ENCODE assay signal across 8 cellular contexts in genomic region chr6:41006217-41006616, GRCh38. TPM values are rescaled to one million over a fixed set of nuclear protein-coding genes. Genes with fewer than 3 reads are reported as not detected.
DNase-seq lines count a peak whose midpoint lies in the region; ATAC-seq, FAIRE-seq and TF ChIP-seq lines count a peak whose summit lies in the region.
"Not testable (repeated sequence)": the region's sequence is repeated elsewhere in the genome, so short reads cannot be mapped to it uniquely, and the experiment has no call there.

No MANE protein-coding gene starts in this region.

- H3K36me3 ChIP-seq in SJSA1; H1 (ENCODE audit: control insufficient read depth in 2 of 4, insufficient read depth in 4 of 4, low read length in 3 of 4); liver (ENCODE audit: control insufficient read depth in 4 of 4, insufficient read depth in 3 of 4, low read depth in 1 of 4, low read length in 3 of 4): not testable (repeated sequence)

- H3K4me1 ChIP-seq in SJSA1 (replicated peaks); H1 (replicated peaks in 1 of 4; ENCODE audit: control insufficient read depth in 3 of 4, insufficient read depth in 4 of 4, low read length in 3 of 4); liver (ENCODE audit: control insufficient read depth in 4 of 4, insufficient read depth in 4 of 4, low read length in 3 of 4): not testable (repeated sequence)

- peak; percentile 58 for TF ChIP-seq CTCF in AG09309 (IDR thresholded peaks at IDR 0.05; ENCODE audit: control insufficient read depth, insufficient read depth, low read depth, low read length, missing control alignments)
- peak; percentile 60 to 70 (median 67) for TF ChIP-seq CTCF in H1 (IDR thresholded peaks at IDR 0.05; ENCODE audit: control extremely low read depth in 1 of 3, insufficient read depth in 1 of 3, low read depth in 1 of 3, low read length in 3 of 3)
- peak; percentile 55 for TF ChIP-seq CTCF in liver (IDR thresholded peaks at IDR 0.05; ENCODE audit: low read depth, low read length, missing input control)

- not testable (repeated sequence) for H3K4me2 ChIP-seq in H1 (ENCODE audit: insufficient read depth in 1 of 2, low read depth in 2 of 2, low read length in 2 of 2)

- H2AK5ac ChIP-seq in H1 (ENCODE audit: low read depth, low read length) = not testable (repeated sequence)

- not testable (repeated sequence) for H3K23ac ChIP-seq in H1 (ENCODE audit: insufficient read length)

- not testable (repeated sequence) for H3K79me1 ChIP-seq in H1 (ENCODE audit: low read depth, low read length)

- FAIRE-seq in H1 (lab: Jason Lieb, UNC) = not testable (repeated sequence)

- H2BK20ac ChIP-seq in H1 (ENCODE audit: low read length) = not testable (repeated sequence)

- H2BK5ac ChIP-seq in H1 (ENCODE audit: low read depth, low read length) = not testable (repeated sequence)

- peak; percentile 65 for ATAC-seq in GM19035 (IDR thresholded peaks at IDR 0.05; ENCODE audit: unreplicated experiment)

- H3K56ac ChIP-seq in H1 (replicated peaks; ENCODE audit: insufficient read length, low read depth, low read length) = not testable (repeated sequence)

- H3K18ac ChIP-seq in H1 (ENCODE audit: extremely low read depth, low read length) = not testable (repeated sequence)

- CTCF ChIA-PET in H1 (lab: Charles Lee; ENCODE audit: partially characterized antibody) = not testable (repeated sequence)

- not testable (repeated sequence) for H2BK120ac ChIP-seq in H1 (replicated peaks; ENCODE audit: low read depth, low read length)

- not testable (repeated sequence) for H3K14ac ChIP-seq in H1 (ENCODE audit: insufficient read length)

- H3K79me2 ChIP-seq in H1 (ENCODE audit: control insufficient read depth in 1 of 2, insufficient read depth in 2 of 2, low read length in 2 of 2) = not testable (repeated sequence)

- H3K9me3 ChIP-seq in SJSA1 (replicated peaks); H1 (ENCODE audit: insufficient read depth in 2 of 2, low read depth in 1 of 2, low read length in 1 of 2); liver (ENCODE audit: control insufficient read depth in 4 of 4, low read length in 3 of 4): not testable (repeated sequence)

- not testable (repeated sequence) for H3K23me2 ChIP-seq in H1 (ENCODE audit: low read depth, low read length)

- not testable (repeated sequence) for H3K27me3 ChIP-seq in SJSA1 (replicated peaks); H1 (replicated peaks in 1 of 4; ENCODE audit: control insufficient read depth in 3 of 4, extremely low read depth in 1 of 4, insufficient read depth in 3 of 4, low read length in 3 of 4); liver (ENCODE audit: control insufficient read depth in 4 of 4, insufficient read depth in 4 of 4, low read length in 3 of 4)

- not testable (repeated sequence) for H3K9ac ChIP-seq in H1 (replicated peaks in 1 of 4; ENCODE audit: extremely low read depth in 1 of 4, low read depth in 3 of 4, low read length in 3 of 4); liver (ENCODE audit: low read depth in 1 of 2, low read length in 2 of 2)

- not testable (repeated sequence) for H2BK15ac ChIP-seq in H1 (ENCODE audit: low read length)

- H2AFZ ChIP-seq in H1 (ENCODE audit: low read length) = not testable (repeated sequence)

- not testable (repeated sequence) for TF ChIP-seq POLR2A in H1 (IDR thresholded peaks at IDR 0.05; ENCODE audit: control extremely low read depth in 1 of 2, low read depth in 2 of 2, low read length in 2 of 2)

- TF ChIP-seq EP300 in H1 (IDR thresholded peaks at IDR 0.05; ENCODE audit: borderline replicate concordance in 1 of 2, low read depth in 2 of 2, low read length in 2 of 2) = not testable (repeated sequence)

- H3K4ac ChIP-seq in H1 (replicated peaks; ENCODE audit: insufficient read length, low read depth, low read length) = not testable (repeated sequence)

- H4K5ac ChIP-seq in H1 (ENCODE audit: insufficient read length, low read depth, low read length) = not testable (repeated sequence)

- not testable (repeated sequence) for H2BK12ac ChIP-seq in H1 (ENCODE audit: low read depth, low read length)

- H3K4me3 ChIP-seq in AG09309 (ENCODE audit: control insufficient read depth, low read depth, low read length); SJSA1; H1 (ENCODE audit: extremely low read depth in 1 of 4, insufficient read depth in 2 of 4, low read depth in 3 of 4, low read length in 4 of 4); liver (ENCODE audit: low read depth in 1 of 3, low read length in 3 of 3): not testable (repeated sequence)

- H4K20me1 ChIP-seq in H1 (replicated peaks in 1 of 2; ENCODE audit: control insufficient read depth in 1 of 2, insufficient read depth in 2 of 2, low read length in 2 of 2) = not testable (repeated sequence)

- POLR2A ChIA-PET in H1 (lab: Charles Lee; ENCODE audit: partially characterized antibody) = not testable (repeated sequence)

- not testable (repeated sequence) for H3K27ac ChIP-seq in SJSA1; H1 (ENCODE audit: low read depth, low read length); liver (ENCODE audit: low read depth in 1 of 2, low read length in 2 of 2)

- TF ChIP-seq RAD21 in H1 (IDR thresholded peaks at IDR 0.05 in 1 of 2, conservative IDR thresholded peaks at IDR 0.05 in 1 of 2; ENCODE audit: low read depth in 2 of 2, low read length in 2 of 2) (peak; percentile 51 to 61), liver (IDR thresholded peaks at IDR 0.05) (peak; percentile 76 to 84)

- not testable (repeated sequence) for DNase-seq in AG09309 (ENCODE audit: low read depth)
- peak; percentile 33 for DNase-seq in NCI-H1092 treated with DMSO at 0.1 percent for 48 hours (lab: John Stamatoyannopoulos, UW)
- peak; percentile 51 to 56 for DNase-seq in SJSA1 (ENCODE audit: low read depth in 1 of 2, low spot score in 2 of 2)
- peak; percentile 37 for DNase-seq in activated T-cell treated with anti-CD3 and anti-CD28 coated beads, Interleukin-2, amount 50 U/mL, for 1 hour
- peak in 1 of 2 experiments; percentile 79 for DNase-seq in H1 (ENCODE audit: low read depth in 1 of 2, low spot score in 2 of 2)
- DNase-seq in stimulated activated CD4-positive, alpha-beta T cell treated with anti-CD3 and anti-CD28 coated beads, Interleukin-1b, Interleukin-23, amount 100 ng/mL, for 48 hours = peak; percentile 51

- H4K8ac ChIP-seq in H1 (ENCODE audit: extremely low read depth, insufficient read depth, low read length) = not testable (repeated sequence)

- H4K91ac ChIP-seq in H1 (replicated peaks; ENCODE audit: insufficient read length, low read length) = not testable (repeated sequence)

- WGBS in H1 (ENCODE audit: extremely low coverage in 1 of 2, insufficient coverage in 1 of 2, insufficient read length in 1 of 2, insufficient replicate concordance in 2 of 2, low coverage in 1 of 2, low lambda C conversion rate in 2 of 2, missing lambda C conversion rate in 1 of 2), 2 experiments = 31% methylated on average over 7 of the region's 7 CpGs; no CpG with 5 or more reads in 1 of the 2 experiments
- 2% methylated on average over 7 of the region's 7 CpGs for WGBS in liver

RNA-seq across cellular contexts. Expression of gene UNC5CL, which starts 32.8 kb away (rescaled TPM):
- total RNA-seq in SJSA1 (2014; rRNA removed; shearing (Covaris generic)) = 0.47 TPM in 1 of 2 replicates, not detected in the other
- total RNA-seq in H1 (2021; fragmentation: NEBNext Ultra II Directional; extraction: Animal tissue kit (Norgen Biotek cat#: 25700)) = 1.3 and 1.4 TPM in 2 replicates
- polyA plus RNA-seq in H1 (2011; rRNA removed) (1.7 and 2.3 TPM in 2 replicates), liver (10 to 100 TPM in 1 of 2 donors, 1 to 10 TPM in 1; 4.7 to 18.2 TPM)
- 2.7 TPM for polyA plus RNA-seq in H1 (2011; cell fraction: cytosol; rRNA removed)
- polyA plus RNA-seq in H1 (2011; cell fraction: nucleus; rRNA removed) = 9.9 TPM
- polyA plus RNA-seq in H1 (2012, experiment 1 of 2) = 1.8 to 2.6 TPM (median 2.4 TPM) in 4 replicates
- 0.72 TPM for polyA plus RNA-seq in H1 (2012, experiment 2 of 2)
- 1.0 TPM for polyA plus RNA-seq in H1 (2013, experiment 1 of 2)
- polyA plus RNA-seq in H1 (2013, experiment 2 of 2) = 0.72 TPM
- 0.34 and 1.1 TPM in 2 replicates for polyA minus RNA-seq in H1 (2011; rRNA and poly(A)+ RNA removed)
- polyA minus RNA-seq in H1 (2011; cell fraction: cytosol; rRNA and poly(A)+ RNA removed) = 0.95 TPM
- polyA minus RNA-seq in H1 (2011; cell fraction: nucleus; rRNA and poly(A)+ RNA removed) = 3.7 TPM
- total RNA-seq in liver = 10 to 100 TPM; 16.2 to 41.9 TPM

RNA-seq across cellular contexts. Expression of gene TSPO2, which starts 36.0 kb away (rescaled TPM):
- total RNA-seq in SJSA1 (2014; rRNA removed; shearing (Covaris generic)) = not detected in 2 replicates
- total RNA-seq in H1 (2021; fragmentation: NEBNext Ultra II Directional; extraction: Animal tissue kit (Norgen Biotek cat#: 25700)) = not detected in 2 replicates
- polyA plus RNA-seq in H1 (2011; rRNA removed) (not detected in 2 replicates), liver (under 1 TPM; 0.39 to 0.46 TPM)
- not detected for polyA plus RNA-seq in H1 (2011; cell fraction: cytosol; rRNA removed)
- not detected for polyA plus RNA-seq in H1 (2011; cell fraction: nucleus; rRNA removed)
- 0.31 TPM in 1 of 4 replicates, not detected in the others for polyA plus RNA-seq in H1 (2012, experiment 1 of 2)
- polyA plus RNA-seq in H1 (2012, experiment 2 of 2) = not detected
- not detected for polyA plus RNA-seq in H1 (2013, experiment 1 of 2)
- not detected for polyA plus RNA-seq in H1 (2013, experiment 2 of 2)
- not detected in 2 replicates for polyA minus RNA-seq in H1 (2011; rRNA and poly(A)+ RNA removed)
- polyA minus RNA-seq in H1 (2011; cell fraction: cytosol; rRNA and poly(A)+ RNA removed) = not detected
- not detected for polyA minus RNA-seq in H1 (2011; cell fraction: nucleus; rRNA and poly(A)+ RNA removed)
- 10 to 100 TPM in 1 of 2 donors, under 1 TPM in 1; 0.25 to 64.9 TPM for total RNA-seq in liver

RNA-seq across cellular contexts. Expression of gene APOBEC2, which starts 46.8 kb away (rescaled TPM):
- total RNA-seq in SJSA1 (2014; rRNA removed; shearing (Covaris generic)) = not detected in 2 replicates
- not detected in 2 replicates for total RNA-seq in H1 (2021; fragmentation: NEBNext Ultra II Directional; extraction: Animal tissue kit (Norgen Biotek cat#: 25700))
- polyA plus RNA-seq in H1 (2011; rRNA removed) (not detected in 2 replicates), liver (1 to 10 TPM in 1 of 2 donors, not detected in 1; 2.3 TPM)
- polyA plus RNA-seq in H1 (2011; cell fraction: cytosol; rRNA removed) = not detected
- polyA plus RNA-seq in H1 (2011; cell fraction: nucleus; rRNA removed) = not detected
- 0.21 to 0.53 TPM (median 0.42 TPM) in 3 of 4 replicates, not detected in the other for polyA plus RNA-seq in H1 (2012, experiment 1 of 2)
- not detected for polyA plus RNA-seq in H1 (2012, experiment 2 of 2)
- not detected for polyA plus RNA-seq in H1 (2013, experiment 1 of 2)
- not detected for polyA plus RNA-seq in H1 (2013, experiment 2 of 2)
- polyA minus RNA-seq in H1 (2011; rRNA and poly(A)+ RNA removed) = not detected in 2 replicates
- polyA minus RNA-seq in H1 (2011; cell fraction: cytosol; rRNA and poly(A)+ RNA removed) = not detected
- not detected for polyA minus RNA-seq in H1 (2011; cell fraction: nucleus; rRNA and poly(A)+ RNA removed)
- 1 to 10 TPM in 1 of 2 donors, not detected in 1; 1.6 TPM for total RNA-seq in liver
